ENCODE assay signal across 12 cellular contexts in genomic region chr19:17526922-17527321, GRCh38. TPM values are rescaled to one million over a fixed set of nuclear protein-coding genes. Genes with fewer than 3 reads are reported as not detected.
DNase-seq lines count a peak whose midpoint lies in the region; ATAC-seq and TF ChIP-seq lines count a peak whose summit lies in the region.
"Had no signal": no experiment of that assay in that cellular context is flagged by ENCODE, and none has a peak within 500 bp of the region (broad histone marks: within the 10 kb centered on the region; RNA-seq: fewer than 3 reads in every experiment).

No MANE protein-coding gene starts in this region.

- ATAC-seq in GM18861 (IDR thresholded peaks at IDR 0.05; ENCODE audit: unreplicated experiment) (peak; percentile 41), HG03175 (IDR thresholded peaks at IDR 0.05; ENCODE audit: unreplicated experiment) (peak; percentile 35), esophagus mucosa (peak; percentile 50)

- peak; percentile 64 for DNase-seq in GM10266 (ENCODE audit: extremely low spot score)
- DNase-seq in NCI-H82 treated with DMSO at 0.1 percent for 48 hours (lab: John Stamatoyannopoulos, UW; ENCODE audit: unreplicated experiment) = no peak
- DNase-seq in CD1c-positive myeloid dendritic cell (ENCODE audit: extremely low spot score) = no peak
- no peak for DNase-seq in OCI-M2 (lab: John Stamatoyannopoulos, UW; ENCODE audit: unreplicated experiment)
- no peak for DNase-seq in HCEC 1CT
- DNase-seq: GOT3, NCI-H446, SIG-M5, testis had no signal

- TF ChIP-seq CTCF in GM10266 (IDR thresholded peaks at IDR 0.05; ENCODE audit: control insufficient read depth, insufficient read depth, low read depth, missing control alignments) = no peak

RNA-seq across cellular contexts. Expression of gene PGLS, which starts 15.5 kb away (rescaled TPM):
- total RNA-seq in esophagus mucosa = 104 TPM

RNA-seq across cellular contexts. Expression of gene COLGALT1, which starts 28.5 kb away (rescaled TPM):
- 28.5 TPM for total RNA-seq in esophagus mucosa

RNA-seq across cellular contexts. Expression of gene SLC27A1, which starts 56.6 kb away (rescaled TPM):
- total RNA-seq in esophagus mucosa = 4.1 TPM
